ENCODE assay signal across 8 cellular contexts in the genomic region with DNA sequence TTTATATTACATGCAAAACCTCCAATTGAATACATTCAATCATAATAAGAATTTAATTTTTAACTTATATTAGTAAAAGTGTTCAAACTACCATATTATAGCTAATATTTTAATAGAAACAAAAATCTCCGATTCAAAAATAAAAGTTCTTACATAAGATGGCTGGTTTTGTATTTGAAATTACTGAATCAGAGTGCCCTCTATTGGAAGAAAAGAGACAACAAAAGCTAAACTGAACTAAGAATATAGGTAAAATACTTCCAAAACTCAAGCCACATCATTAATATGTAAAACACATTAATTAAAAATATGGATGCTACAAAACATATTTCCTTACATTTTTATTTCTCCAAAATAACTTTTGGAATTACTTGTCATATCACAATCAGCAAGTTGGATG.
A peak's percentile ranks its signal among the peaks of the same experiment; 100 is the strongest.
DNase-seq lines count a peak whose midpoint lies in the region; ATAC-seq and TF ChIP-seq lines count a peak whose summit lies in the region.

No MANE protein-coding gene starts in this region.

- H3K36me3 Mint-ChIP-seq in mesothelial cell of epicardium (no peaks in the 10 kb centered on the region), natural killer cell (no peaks in the 10 kb centered on the region)
- no peaks in the 10 kb centered on the region for H3K36me3 Mint-ChIP-seq in effector memory CD8-positive, alpha-beta T cell (ENCODE audit: insufficient read depth)

- H3K4me3 ChIP-seq in DOHH2 (ENCODE audit: low read length) (no peak overlapping the region), astrocyte of the spinal cord (ENCODE audit: low read depth, low read length) (no peak overlapping the region)

- H3K4me1 ChIP-seq in DOHH2 (ENCODE audit: control insufficient read depth, low read length): peaks cover 20% of the 10 kb centered on the region

- H3K4me1 Mint-ChIP-seq in mesothelial cell of epicardium (peaks cover 20% of the 10 kb centered on the region), natural killer cell (no peaks in the 10 kb centered on the region)
- no peaks in the 10 kb centered on the region for H3K4me1 Mint-ChIP-seq in effector memory CD8-positive, alpha-beta T cell (ENCODE audit: low read depth in 2 of 2)

- H3K9me3 Mint-ChIP-seq in mesothelial cell of epicardium (peaks cover 4% of the 10 kb centered on the region), natural killer cell (peaks cover 5 to 6% of the 10 kb centered on the region in 2 donors)
- H3K9me3 Mint-ChIP-seq in effector memory CD8-positive, alpha-beta T cell: peaks cover 0 to 2% of the 10 kb centered on the region in 2 donors

- H3K36me3 ChIP-seq in DOHH2 (ENCODE audit: control insufficient read depth, low read length): peaks cover 6% of the 10 kb centered on the region; the same call in 1 of the 2 replicates

- DNase-seq in NCI-H1105 (lab: John Stamatoyannopoulos, UW) (peak; percentile 3), astrocyte of the spinal cord (ENCODE audit: low read depth, low spot score) (peak; percentile 36), mesothelial cell of epicardium (ENCODE audit: low spot score in 2 of 2, unreplicated experiment in 2 of 2) (no peak), natural killer cell (no peak), amniotic stem cell (lab: John Stamatoyannopoulos, UW) (no peak)
- no peak for DNase-seq in effector memory CD8-positive, alpha-beta T cell

- no peaks in the 10 kb centered on the region for H3F3A ChIP-seq in DOHH2 (ENCODE audit: control insufficient read depth, insufficient read depth)

- no peak overlapping the region for H3K27ac ChIP-seq in DOHH2 (ENCODE audit: low read depth, low read length)

- no peak overlapping the region for H3K27ac Mint-ChIP-seq in mesothelial cell of epicardium
- H3K27ac Mint-ChIP-seq in effector memory CD8-positive, alpha-beta T cell: no peak overlapping the region
- no peak overlapping the region for H3K27ac Mint-ChIP-seq in natural killer cell

- intact Hi-C loops in natural killer cell (cut with micrococcal nuclease): no loop called here

- H3K27me3 Mint-ChIP-seq in mesothelial cell of epicardium (ENCODE audit: low read depth) (no peaks in the 10 kb centered on the region), natural killer cell (ENCODE audit: low read depth in 2 of 2) (no peaks in the 10 kb centered on the region)
- H3K27me3 Mint-ChIP-seq in effector memory CD8-positive, alpha-beta T cell: no peaks in the 10 kb centered on the region

- no peaks in the 10 kb centered on the region for H4K20me1 ChIP-seq in DOHH2 (ENCODE audit: control insufficient read depth, insufficient read depth, low read depth, low read length)

- no peaks in the 10 kb centered on the region for H3K79me2 ChIP-seq in DOHH2 (ENCODE audit: control insufficient read depth, low read length)

- in situ Hi-C loops in astrocyte of the spinal cord (cut with HindIII; ENCODE audit: low sequenced_read_pairs): no loop called here

- H3K4me2 ChIP-seq in DOHH2 (ENCODE audit: low read length): no peak overlapping the region

- H3K4me3 Mint-ChIP-seq in mesothelial cell of epicardium (no peak overlapping the region), natural killer cell (no peak overlapping the region)
- no peak overlapping the region for H3K4me3 Mint-ChIP-seq in effector memory CD8-positive, alpha-beta T cell

- H3K27me3 ChIP-seq in DOHH2 (ENCODE audit: control insufficient read depth, low read length): no peaks in the 10 kb centered on the region

- no peak for ATAC-seq in effector memory CD8-positive, alpha-beta T cell (replicated peaks)
- ATAC-seq in GM19023 (IDR thresholded peaks at IDR 0.05; ENCODE audit: unreplicated experiment) (no peak), natural killer cell (no peak)

- H3K9me2 ChIP-seq in DOHH2 (replicated peaks; ENCODE audit: control insufficient read depth, low read length): no peaks in the 10 kb centered on the region

- peaks cover 4% of the 10 kb centered on the region; the same call in 1 of the 2 replicates for H3K9me3 ChIP-seq in DOHH2 (ENCODE audit: control insufficient read depth, insufficient read depth, low read length)

- TF ChIP-seq CTCF in DOHH2 (IDR thresholded peaks at IDR 0.05; ENCODE audit: low read depth, low read length, poor library complexity, severe bottlenecking): peak; percentile 53
- TF ChIP-seq CTCF in astrocyte of the spinal cord (IDR thresholded peaks at IDR 0.05; ENCODE audit: low read depth, low read length): peak; percentile 48
- TF ChIP-seq CTCF in mesothelial cell of epicardium (IDR thresholded peaks at IDR 0.05; ENCODE audit: unreplicated experiment): peak; percentile 43
- TF ChIP-seq CTCF in natural killer cell (IDR thresholded peaks at IDR 0.05): no peak

Comparison
In these comparisons a context has a peak if more than half of its experiments do, and no peak if none do; other contexts are left out.
1. DNase-seq: peak in NCI-H1105 (single experiment) and astrocyte of the spinal cord (single experiment); none in mesothelial cell of epicardium (0 of 2), effector memory CD8-positive, alpha-beta T cell (0 of 3), natural killer cell (single experiment) and amniotic stem cell (single experiment).